ENCODE assay signal across 11 cellular contexts in the genomic region with DNA sequence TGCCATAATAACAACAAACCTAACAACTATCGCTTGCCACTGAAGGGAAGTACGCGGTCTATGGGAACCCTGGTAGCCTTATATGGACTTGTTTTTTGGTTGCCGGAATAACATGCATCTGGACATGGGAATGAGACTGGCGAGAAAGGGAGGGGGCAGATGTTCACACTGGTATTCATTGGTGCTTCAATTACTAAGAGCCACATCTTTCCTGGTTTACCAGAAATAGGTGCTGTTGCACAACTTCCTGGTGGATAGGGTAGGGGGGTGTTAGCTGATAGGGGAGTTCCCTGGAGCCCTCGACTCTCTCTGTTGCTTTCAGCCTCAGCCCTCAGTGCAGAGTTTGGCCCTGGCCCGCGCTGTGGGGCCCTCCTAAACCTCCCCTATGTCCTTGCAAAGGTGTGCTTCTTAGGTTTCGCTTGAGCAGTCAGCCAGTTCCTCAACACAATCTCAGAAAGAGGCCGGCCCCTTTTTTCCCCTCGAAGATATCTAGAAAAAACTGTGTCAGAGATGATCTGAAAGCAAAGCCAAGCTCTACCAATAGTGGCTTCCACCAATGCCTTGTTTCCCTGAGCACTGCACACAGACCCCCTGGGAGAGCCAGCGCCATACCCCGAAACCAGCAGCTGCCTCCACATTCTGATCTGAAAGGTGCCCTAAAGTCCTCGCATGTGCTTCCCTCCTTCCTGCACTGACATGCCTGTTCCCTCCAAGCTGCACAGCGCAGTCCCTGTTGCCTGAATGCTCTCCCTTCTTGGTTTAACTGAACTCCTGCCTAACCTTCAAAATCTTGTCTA. TPM values are rescaled to one million over a fixed set of nuclear protein-coding genes. Genes with fewer than 3 reads are reported as not detected.
DNase-seq lines count a peak whose midpoint lies in the region; ATAC-seq and TF ChIP-seq lines count a peak whose summit lies in the region.
"Had no signal": no experiment of that assay in that cellular context is flagged by ENCODE, and none has a peak within 500 bp of the region (broad histone marks: within the 10 kb centered on the region; RNA-seq: fewer than 3 reads in every experiment).

No MANE protein-coding gene starts in this region.

- ATAC-seq in GM18511 (IDR thresholded peaks at IDR 0.05; ENCODE audit: unreplicated experiment) (peak; percentile 88), GM21737 (IDR thresholded peaks at IDR 0.05; ENCODE audit: unreplicated experiment) (peak; percentile 72), HG03159 (IDR thresholded peaks at IDR 0.05; ENCODE audit: unreplicated experiment) (no peak)
- ATAC-seq: activated CD8-positive, alpha-beta T cell treated with anti-CD3 and anti-CD28 coated beads for 36 hours; left colon had no signal

- H3K4ac ChIP-seq in mesenchymal stem cell (ENCODE audit: low read depth in 1 of 2, low read length in 2 of 2), result no peak overlapping the region

- no peak for TF ChIP-seq CTCF in hepatocyte (IDR thresholded peaks at IDR 0.05; ENCODE audit: poor library complexity)

- no peak overlapping the region for H3K9ac ChIP-seq in mesenchymal stem cell (ENCODE audit: low read length)

- H3K9me3 ChIP-seq in mesenchymal stem cell (ENCODE audit: control insufficient read depth, low read length) (no peaks in the 10 kb centered on the region), hepatocyte (ENCODE audit: low read depth) (no peaks in the 10 kb centered on the region)

- WGBS in mesenchymal stem cell, result 87% methylated on average over 15 of the region's 15 CpGs
- WGBS in hepatocyte (ENCODE audit: low lambda C conversion rate, missing lambda C conversion rate), result 92% methylated on average over 15 of the region's 15 CpGs

- H2BK120ac ChIP-seq in mesenchymal stem cell (ENCODE audit: low read depth, low read length), result no peak overlapping the region

- no peak overlapping the region for H2BK5ac ChIP-seq in mesenchymal stem cell (ENCODE audit: low read depth, low read length, poor library complexity, severe bottlenecking)

- H3K79me2 ChIP-seq in hepatocyte, result no peaks in the 10 kb centered on the region

- H3K4me2 ChIP-seq in mesenchymal stem cell (ENCODE audit: low read length, poor library complexity, severe bottlenecking) (no peak overlapping the region), hepatocyte (no peak overlapping the region)

- no peak overlapping the region for H2BK15ac ChIP-seq in mesenchymal stem cell (ENCODE audit: low read depth, poor library complexity, severe bottlenecking)

- no peak overlapping the region for H3K18ac ChIP-seq in mesenchymal stem cell (ENCODE audit: low read depth in 1 of 2, low read length in 2 of 2)

- DNase-seq in NCI-H2029 (lab: John Stamatoyannopoulos, UW) (peak; percentile 54), mesenchymal stem cell (peak; percentile 61), dedifferentiated amniotic fluid mesenchymal stem cell (ENCODE audit: extremely low spot score) (no peak), hepatocyte (ENCODE audit: low spot score) (no peak), NCI-H2227 (lab: John Stamatoyannopoulos, UW; ENCODE audit: unreplicated experiment) (no peak)
- DNase-seq: activated CD8-positive, alpha-beta T cell treated with anti-CD3 and anti-CD28 coated beads for 36 hours; caudate nucleus; left colon had no signal

- H3K4me3 ChIP-seq in mesenchymal stem cell (ENCODE audit: insufficient read depth in 1 of 2, low read depth in 1 of 2, low read length in 2 of 2) (no peak overlapping the region), hepatocyte (no peak overlapping the region)

- no peak overlapping the region for H3K27ac ChIP-seq in mesenchymal stem cell (ENCODE audit: low read length, poor library complexity, severe bottlenecking)
- H3K27ac ChIP-seq in hepatocyte, result no peak overlapping the region

- H3K79me1 ChIP-seq in mesenchymal stem cell (replicated peaks; ENCODE audit: low read length, poor library complexity, severe bottlenecking), result peaks cover 12% of the 10 kb centered on the region

- H3K36me3 ChIP-seq in mesenchymal stem cell (ENCODE audit: control insufficient read depth in 1 of 2, insufficient read depth in 2 of 2, low read depth in 1 of 2, low read length in 2 of 2), result no peaks in the 10 kb centered on the region
- no peaks in the 10 kb centered on the region for H3K36me3 ChIP-seq in hepatocyte (replicated peaks; ENCODE audit: insufficient read depth, low read depth)

- H4K8ac ChIP-seq in mesenchymal stem cell (ENCODE audit: low read length), result peak overlapping the region; percentile 71

- H2AFZ ChIP-seq in mesenchymal stem cell (ENCODE audit: low read depth, low read length), result no peak overlapping the region
- no peak overlapping the region for H2AFZ ChIP-seq in hepatocyte

- no peak overlapping the region for H4K91ac ChIP-seq in mesenchymal stem cell (ENCODE audit: low read length)

- H3K14ac ChIP-seq in mesenchymal stem cell (ENCODE audit: low read length in 2 of 2), result peak overlapping the region in 1 of 2 experiments; percentile 66

- no peaks in the 10 kb centered on the region for H3K9me2 ChIP-seq in hepatocyte (replicated peaks; ENCODE audit: insufficient read depth)

- H4K20me1 ChIP-seq in hepatocyte (ENCODE audit: insufficient read depth, poor library complexity, severe bottlenecking), result no peaks in the 10 kb centered on the region

- H2AK5ac ChIP-seq in mesenchymal stem cell (ENCODE audit: low read length, severe bottlenecking), result peak overlapping the region; percentile 9

- no peak overlapping the region for H3K23ac ChIP-seq in mesenchymal stem cell (ENCODE audit: low read length in 2 of 2)

- H3K4me1 ChIP-seq in mesenchymal stem cell (ENCODE audit: control insufficient read depth, insufficient read depth, low read depth, low read length) (peaks cover 5% of the 10 kb centered on the region), hepatocyte (ENCODE audit: insufficient read depth) (no peaks in the 10 kb centered on the region)

- H3K27me3 ChIP-seq in mesenchymal stem cell (ENCODE audit: control insufficient read depth in 1 of 2, insufficient read depth in 1 of 2, low read length in 2 of 2) (peaks cover 0 to 26% of the 10 kb centered on the region in 2 experiments), hepatocyte (no peaks in the 10 kb centered on the region)

- H2BK12ac ChIP-seq in mesenchymal stem cell (ENCODE audit: low read length in 2 of 2), result peak overlapping the region in 1 of 2 experiments; percentile 85

RNA-seq across cellular contexts. Expression of a gene that starts 13.5 kb away (rescaled TPM):
- polyA plus RNA-seq in mesenchymal stem cell (2013, experiment 1 of 2), result 17.7 TPM
- polyA plus RNA-seq in mesenchymal stem cell (2013, experiment 2 of 2), result 19.0 TPM
- total RNA-seq in hepatocyte, result 4.7 and 11.5 TPM in 2 replicates
- 3.9 and 4.1 TPM in 2 replicates for polyA plus RNA-seq in hepatocyte

Comparison
In these comparisons a context has a peak if more than half of its experiments do, and no peak if none do; other contexts are left out.
1. DNase-seq: peak in NCI-H2029 (single experiment) and mesenchymal stem cell (single experiment); none in dedifferentiated amniotic fluid mesenchymal stem cell (single experiment), hepatocyte (single experiment) and NCI-H2227 (single experiment).